Comparison of ENCODE assay signal across 12 cellular contexts in the genomic region with DNA sequence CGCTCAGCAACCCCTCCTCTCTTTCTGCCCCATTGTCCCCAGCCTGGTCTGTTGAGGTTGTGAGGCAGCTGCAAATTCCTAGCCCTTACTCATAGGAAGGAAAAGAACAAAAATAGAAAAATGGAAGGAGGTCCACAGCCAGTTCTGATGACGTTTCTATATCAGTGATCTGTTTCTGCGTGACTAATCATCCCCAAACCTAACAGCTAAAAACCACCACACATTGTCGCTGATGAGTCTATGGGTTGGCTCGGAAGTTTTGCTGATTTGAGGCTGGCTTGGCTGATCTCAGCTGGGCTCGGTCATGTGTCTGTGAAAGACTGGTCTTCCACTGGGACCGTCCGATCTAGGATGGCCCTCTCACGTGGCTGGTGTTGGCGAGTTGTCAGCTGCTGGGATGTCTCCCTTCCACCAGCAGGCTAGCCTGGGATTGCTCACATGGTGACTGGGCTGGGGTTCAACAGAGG.
A peak's percentile ranks its signal among the peaks of the same experiment; 100 is the strongest.
DNase-seq lines count a peak whose midpoint lies in the region; ATAC-seq, FAIRE-seq and TF ChIP-seq lines count a peak whose summit lies in the region.
"Had no signal": no experiment of that assay in that cellular context is flagged by ENCODE, and none has a peak within 500 bp of the region (broad histone marks: within the 10 kb centered on the region; RNA-seq: fewer than 3 reads in every experiment).

No MANE protein-coding gene starts in this region.

- H3K27ac Mint-ChIP-seq in activated CD8-positive, alpha-beta T cell treated with anti-CD3 and anti-CD28 coated beads for 36 hours: no peak overlapping the region
- no peak overlapping the region for H3K27ac Mint-ChIP-seq in activated CD8-positive, alpha-beta T cell treated with anti-CD3 and anti-CD28 coated beads, Interleukin-2, amount 10 ng/mL, durations not matched to agents 7 days and 5 days
- H3K27ac Mint-ChIP-seq: mesothelial cell of epicardium; stimulated activated naive CD8-positive, alpha-beta T cell treated with anti-CD3 and anti-CD28 coated beads, Interleukin-15, Interleukin-2, amounts not matched to agents 100 ng/mL and 50 ng/mL, for 24 hours had no signal

- POLR2A ChIA-PET in activated CD8-positive, alpha-beta T cell treated with anti-CD3 and anti-CD28 coated beads for 36 hours (lab: Charles Lee): no interaction called here
- POLR2A ChIA-PET in activated CD8-positive, alpha-beta T cell treated with anti-CD3 and anti-CD28 coated beads, Interleukin-2, amount 10 ng/mL, durations not matched to agents 7 days and 5 days (lab: Charles Lee): no interaction called here

- peak; percentile 53 for FAIRE-seq in urothelium cell line (lab: Jason Lieb, UNC)

- H3K27me3 Mint-ChIP-seq in activated CD8-positive, alpha-beta T cell treated with anti-CD3 and anti-CD28 coated beads for 36 hours: peaks cover 36% of the 10 kb centered on the region
- peaks cover 19% of the 10 kb centered on the region for H3K27me3 Mint-ChIP-seq in activated CD8-positive, alpha-beta T cell treated with anti-CD3 and anti-CD28 coated beads, Interleukin-2, amount 10 ng/mL, durations not matched to agents 7 days and 5 days (ENCODE audit: low read depth)

- H3K36me3 Mint-ChIP-seq in activated CD8-positive, alpha-beta T cell treated with anti-CD3 and anti-CD28 coated beads for 36 hours (ENCODE audit: low read depth): no peaks in the 10 kb centered on the region
- H3K36me3 Mint-ChIP-seq in activated CD8-positive, alpha-beta T cell treated with anti-CD3 and anti-CD28 coated beads, Interleukin-2, amount 10 ng/mL, durations not matched to agents 7 days and 5 days (ENCODE audit: low read depth): no peaks in the 10 kb centered on the region
- H3K36me3 Mint-ChIP-seq: mesothelial cell of epicardium had no signal

- DNase-seq in activated CD8-positive, alpha-beta T cell treated with anti-CD3 and anti-CD28 coated beads for 36 hours: no peak
- DNase-seq in activated CD8-positive, alpha-beta T cell treated with anti-CD3 and anti-CD28 coated beads, Interleukin-2, amount 10 ng/mL, durations not matched to agents 7 days and 5 days: no peak
- peak; percentile 87 for DNase-seq in astrocyte of the hippocampus (ENCODE audit: low read depth, low spot score)
- peak; percentile 40 for DNase-seq in kidney glomerular epithelial cell (lab: John Stamatoyannopoulos, UW)
- DNase-seq in urothelium cell line (ENCODE audit: low spot score): peak; percentile 82
- DNase-seq in islet precursor cell: no peak
- no peak for DNase-seq in NCI-H2029 (lab: John Stamatoyannopoulos, UW)
- DNase-seq: activated naive CD4-positive, alpha-beta T cell treated with Interleukin-2 at 50 U/mL for 16 hours; NCI-H82 had no signal

- H3K4me1 Mint-ChIP-seq in activated CD8-positive, alpha-beta T cell treated with anti-CD3 and anti-CD28 coated beads for 36 hours (ENCODE audit: low read depth): peaks cover 8% of the 10 kb centered on the region
- no peaks in the 10 kb centered on the region for H3K4me1 Mint-ChIP-seq in activated CD8-positive, alpha-beta T cell treated with anti-CD3 and anti-CD28 coated beads, Interleukin-2, amount 10 ng/mL, durations not matched to agents 7 days and 5 days (ENCODE audit: low read depth)

- TF ChIP-seq CTCF in activated CD8-positive, alpha-beta T cell treated with anti-CD3 and anti-CD28 coated beads for 36 hours (IDR thresholded peaks at IDR 0.05): no peak

- no peak overlapping the region for H3K4me3 Mint-ChIP-seq in activated CD8-positive, alpha-beta T cell treated with anti-CD3 and anti-CD28 coated beads for 36 hours
- H3K4me3 Mint-ChIP-seq in activated CD8-positive, alpha-beta T cell treated with anti-CD3 and anti-CD28 coated beads, Interleukin-2, amount 10 ng/mL, durations not matched to agents 7 days and 5 days: no peak overlapping the region
- H3K4me3 Mint-ChIP-seq: mesothelial cell of epicardium; stimulated activated naive CD8-positive, alpha-beta T cell treated with anti-CD3 and anti-CD28 coated beads, Interleukin-15, Interleukin-2, amounts not matched to agents 100 ng/mL and 50 ng/mL, for 24 hours had no signal

- intact Hi-C loops in activated CD8-positive, alpha-beta T cell treated with anti-CD3 and anti-CD28 coated beads for 36 hours (cut with micrococcal nuclease): no loop called here

- CTCF ChIA-PET in activated CD8-positive, alpha-beta T cell treated with anti-CD3 and anti-CD28 coated beads for 36 hours (lab: Charles Lee): interaction anchor here (1.4 to 1.6 kb wide), 3 partner anchors 8 to 21 kb away, joined by 4 to 7 read pairs (median 4); no protein-coding TSS in a partner anchor
- CTCF ChIA-PET in activated CD8-positive, alpha-beta T cell treated with anti-CD3 and anti-CD28 coated beads, Interleukin-2, amount 10 ng/mL, durations not matched to agents 7 days and 5 days (lab: Charles Lee): interaction anchor here (2.5 kb wide), 1 partner anchor 17 kb away, joined by 11 read pairs; no protein-coding TSS in a partner anchor

- ATAC-seq in activated CD8-positive, alpha-beta T cell treated with anti-CD3 and anti-CD28 coated beads for 36 hours: peak; percentile 24
- ATAC-seq in activated CD8-positive, alpha-beta T cell treated with anti-CD3 and anti-CD28 coated beads, Interleukin-2, amount 10 ng/mL, durations not matched to agents 7 days and 5 days: no peak
- no peak for ATAC-seq in HG03039 (IDR thresholded peaks at IDR 0.05; ENCODE audit: unreplicated experiment)

- H3K9me3 Mint-ChIP-seq in activated CD8-positive, alpha-beta T cell treated with anti-CD3 and anti-CD28 coated beads for 36 hours: no peaks in the 10 kb centered on the region
- H3K9me3 Mint-ChIP-seq in activated CD8-positive, alpha-beta T cell treated with anti-CD3 and anti-CD28 coated beads, Interleukin-2, amount 10 ng/mL, durations not matched to agents 7 days and 5 days (ENCODE audit: insufficient read depth): no peaks in the 10 kb centered on the region
- H3K9me3 Mint-ChIP-seq: mesothelial cell of epicardium; stimulated activated naive CD8-positive, alpha-beta T cell treated with anti-CD3 and anti-CD28 coated beads, Interleukin-15, Interleukin-2, amounts not matched to agents 100 ng/mL and 50 ng/mL, for 24 hours had no signal

Comparison
In these comparisons a context has a peak if more than half of its experiments do, and no peak if none do; other contexts are left out.
1. DNase-seq: peak in astrocyte of the hippocampus (single experiment), kidney glomerular epithelial cell (single experiment) and urothelium cell line (single experiment); none in activated CD8-positive, alpha-beta T cell treated with anti-CD3 and anti-CD28 coated beads for 36 hours (single experiment), activated CD8-positive, alpha-beta T cell treated with anti-CD3 and anti-CD28 coated beads, Interleukin-2, amount 10 ng/mL, durations not matched to agents 7 days and 5 days (single experiment), islet precursor cell (single experiment) and NCI-H2029 (single experiment).